24 cellular contexts compared by ENCODE assay signal in the genomic region with DNA sequence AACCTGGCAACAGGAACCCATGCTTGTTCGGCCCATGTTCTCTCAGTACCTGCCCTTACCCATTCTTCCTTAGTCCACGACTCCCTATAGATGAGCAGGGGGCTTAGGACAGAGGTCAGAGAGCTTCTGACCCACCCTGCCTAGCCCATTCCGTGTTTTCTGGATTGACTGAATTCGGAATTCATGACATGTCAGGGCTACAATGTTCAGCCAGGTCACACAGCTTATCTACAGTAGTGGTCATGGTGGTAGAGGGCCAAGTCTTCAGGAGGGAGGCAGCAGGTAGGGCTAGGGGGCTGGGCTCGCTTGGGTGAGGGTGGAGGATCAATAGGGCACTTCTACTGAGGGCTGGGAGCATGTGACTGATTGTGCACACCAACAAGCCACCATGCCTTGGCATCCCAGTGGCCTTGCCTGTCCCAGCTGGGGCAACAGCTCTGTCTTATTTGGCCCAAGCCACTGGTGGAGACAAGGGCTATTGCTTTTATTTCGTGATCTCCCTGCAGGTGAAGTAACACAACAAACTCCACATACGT.
"Had no signal": no experiment of that assay in that cellular context is flagged by ENCODE, and none has a peak within 500 bp of the region (broad histone marks: within the 10 kb centered on the region; RNA-seq: fewer than 3 reads in every experiment).

No MANE protein-coding gene starts in this region.

- H3K4me1 ChIP-seq: uterus had no signal

- H3K27ac Mint-ChIP-seq: activated B cell treated with CpG ODN at 0.5 μM for 24 hours; activated CD4-positive, alpha-beta memory T cell treated with anti-CD3 and anti-CD28 coated beads for 36 hours; activated naive CD4-positive, alpha-beta T cell treated with anti-CD3 and anti-CD28 coated beads for 36 hours; activated naive CD8-positive, alpha-beta T cell treated with anti-CD3 and anti-CD28 coated beads, Interleukin-2, amount 50 U/mL, for 24 hours; activated T-helper 2 cell treated with anti-CD3 and anti-CD28 coated beads, Interferon-gamma antibody, Interleukin-2, Interleukin-4, amounts not matched to agents 10 μg/mL and 5 μg/mL and 100 μg/mL, durations not matched to agents 14 hours and 24 hours and 36 hours; memory B cell; nephron progenitor cell; stimulated activated naive CD8-positive, alpha-beta T cell treated with anti-CD3 and anti-CD28 coated beads, Interleukin-15, Interleukin-2, amounts not matched to agents 100 ng/mL and 50 ng/mL, for 24 hours; T-cell had no signal

- H3K9me3 Mint-ChIP-seq: activated B cell treated with CpG ODN at 0.5 μM for 24 hours; activated CD4-positive, alpha-beta memory T cell treated with anti-CD3 and anti-CD28 coated beads for 36 hours; activated naive CD4-positive, alpha-beta T cell treated with anti-CD3 and anti-CD28 coated beads for 36 hours; activated naive CD8-positive, alpha-beta T cell treated with anti-CD3 and anti-CD28 coated beads, Interleukin-2, amount 50 U/mL, for 24 hours; activated T-helper 2 cell treated with anti-CD3 and anti-CD28 coated beads, Interferon-gamma antibody, Interleukin-2, Interleukin-4, amounts not matched to agents 10 μg/mL and 5 μg/mL and 100 μg/mL, durations not matched to agents 14 hours and 24 hours and 36 hours; central memory CD8-positive, alpha-beta T cell; memory B cell; nephron progenitor cell; stimulated activated naive CD8-positive, alpha-beta T cell treated with anti-CD3 and anti-CD28 coated beads, Interleukin-15, Interleukin-2, amounts not matched to agents 100 ng/mL and 50 ng/mL, for 24 hours; T-cell had no signal

- H3K27ac ChIP-seq: brain microvascular endothelial cell, gastroesophageal sphincter, heart left ventricle, uterus had no signal

- H3K9me3 ChIP-seq: gastroesophageal sphincter, heart left ventricle, tibial nerve, uterus had no signal

- H3K4me3 Mint-ChIP-seq: activated B cell treated with CpG ODN at 0.5 μM for 24 hours; activated CD4-positive, alpha-beta memory T cell treated with anti-CD3 and anti-CD28 coated beads for 36 hours; activated naive CD4-positive, alpha-beta T cell treated with anti-CD3 and anti-CD28 coated beads for 36 hours; activated naive CD8-positive, alpha-beta T cell treated with anti-CD3 and anti-CD28 coated beads, Interleukin-2, amount 50 U/mL, for 24 hours; central memory CD8-positive, alpha-beta T cell; memory B cell; nephron progenitor cell; stimulated activated naive CD8-positive, alpha-beta T cell treated with anti-CD3 and anti-CD28 coated beads, Interleukin-15, Interleukin-2, amounts not matched to agents 100 ng/mL and 50 ng/mL, for 24 hours; T-cell had no signal

- H3K27me3 Mint-ChIP-seq: activated B cell treated with CpG ODN at 0.5 μM for 24 hours; activated naive CD8-positive, alpha-beta T cell treated with anti-CD3 and anti-CD28 coated beads, Interleukin-2, amount 50 U/mL, for 24 hours; central memory CD8-positive, alpha-beta T cell; memory B cell; stimulated activated naive CD8-positive, alpha-beta T cell treated with anti-CD3 and anti-CD28 coated beads, Interleukin-15, Interleukin-2, amounts not matched to agents 100 ng/mL and 50 ng/mL, for 24 hours; T-cell had no signal

- DNase-seq: activated B cell treated with CpG ODN at 0.5 μM for 24 hours; activated CD4-positive, alpha-beta memory T cell treated with anti-CD3 and anti-CD28 coated beads for 36 hours; activated CD4-positive, alpha-beta T cell treated with anti-CD3 and anti-CD28 coated beads for 4 hours; activated naive CD4-positive, alpha-beta T cell treated with anti-CD3 and anti-CD28 coated beads for 36 hours; activated naive CD8-positive, alpha-beta T cell treated with anti-CD3 and anti-CD28 coated beads, Interleukin-2, amount 50 U/mL, for 24 hours; anterior cingulate cortex; effector CD4-positive, alpha-beta T cell; heart left ventricle; left ventricle myocardium superior; nephron progenitor cell; nucleus accumbens; retina; stimulated activated CD4-positive, alpha-beta T cell treated with anti-CD3 and anti-CD28 coated beads, Interleukin-2, amount 100 ng/mL, for 48 hours; T-cell; uterus had no signal

- H3K27me3 ChIP-seq: brain microvascular endothelial cell, gastroesophageal sphincter, heart left ventricle, tibial nerve, uterus had no signal

- ATAC-seq: activated naive CD8-positive, alpha-beta T cell treated with anti-CD3 and anti-CD28 coated beads, Interleukin-2, amount 50 U/mL, for 24 hours; esophagus mucosa; gastroesophageal sphincter; heart left ventricle; left ventricle myocardium superior; T-cell had no signal

- H3K4me3 ChIP-seq: coronary artery, gastroesophageal sphincter, heart left ventricle, tibial nerve, uterus had no signal

- H3K36me3 Mint-ChIP-seq: T-cell had no signal

- H3K36me3 ChIP-seq: brain microvascular endothelial cell, uterus had no signal
